8 cellular contexts compared by ENCODE assay signal in the genomic region with DNA sequence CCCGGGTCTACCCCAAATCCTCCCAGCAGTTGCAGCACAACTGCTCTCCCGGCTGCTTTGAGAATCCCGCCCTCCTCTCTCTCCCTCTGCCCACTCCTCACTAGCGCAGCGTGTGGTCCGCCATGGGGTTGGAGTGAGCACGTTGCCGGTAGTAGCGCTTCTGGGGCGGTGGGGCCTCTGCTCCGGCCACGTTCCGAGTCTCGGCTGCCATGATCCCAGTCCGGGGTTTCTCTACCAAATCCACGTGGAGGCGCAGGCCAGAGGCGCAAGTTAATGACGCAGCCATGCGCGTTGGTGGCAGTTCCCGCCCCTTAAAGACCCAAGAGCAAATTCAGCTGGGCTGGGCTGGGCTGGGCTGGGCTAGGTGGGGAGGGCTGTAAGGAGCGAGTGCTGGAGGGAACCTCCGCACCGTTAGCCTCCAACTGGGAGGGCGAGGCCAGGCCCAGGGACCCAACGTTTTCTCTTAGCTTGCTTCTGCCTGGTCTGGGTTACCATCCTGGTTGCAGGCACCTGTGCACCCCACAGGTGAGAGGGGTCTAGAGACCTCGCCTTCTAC. TPM values are rescaled to one million over a fixed set of nuclear protein-coding genes. Genes with fewer than 3 reads are reported as not detected.
DNase-seq lines count a peak whose midpoint lies in the region; ATAC-seq and TF ChIP-seq lines count a peak whose summit lies in the region.

A gene (minus strand): TSS at position 233 of the 556 bp plus-strand sequence. CDS start 22 bp downstream, at position 211.

- intact Hi-C loops in adrenal gland (cut with DNase I) (loop anchor here in 1 of 2 donors (5.0 kb wide), 1 partner anchor 45 kb away; no protein-coding TSS in a partner anchor), heart right ventricle (cut with DNase I) (no loop called here), posterior vena cava (cut with DNase I) (no loop called here)

- peak; percentile 82 for ATAC-seq in HG02759 (IDR thresholded peaks at IDR 0.05; ENCODE audit: unreplicated experiment)
- peak; percentile 95 to 98 (median 96) for ATAC-seq in heart right ventricle

- no peaks in the 10 kb centered on the region for H3K27me3 ChIP-seq in adrenal gland
- peaks cover 0 to 9% (median 0%) of the 10 kb centered on the region in 7 donors for H3K27me3 ChIP-seq in heart right ventricle

- TF ChIP-seq CTCF in GM12865 (IDR thresholded peaks at IDR 0.05; ENCODE audit: insufficient read depth, low read depth, low read length, missing control alignments), result no peak
- peak in 1 of 6 experiments; percentile 16 for TF ChIP-seq CTCF in adrenal gland (IDR thresholded peaks at IDR 0.05)
- no peak for TF ChIP-seq CTCF in heart right ventricle (IDR thresholded peaks at IDR 0.05)

- peaks cover 15 to 18% of the 10 kb centered on the region in 2 donors for H3K4me1 ChIP-seq in adrenal gland (replicated peaks in 1 of 2)
- H3K4me1 ChIP-seq in heart right ventricle, result peaks cover 5 to 34% (median 20%) of the 10 kb centered on the region in 9 donors

- DNase-seq in GM12865 (ENCODE audit: low read depth) (peak; percentile 96), NCI-H1417 (lab: John Stamatoyannopoulos, UW) (peak; percentile 97 to 99 (median 98)), T follicular helper cell (ENCODE audit: low read depth) (peak; percentile 85), adrenal gland (peak; percentile 93 to 99 (median 97)), heart right ventricle (peak; percentile 91 to 96), posterior vena cava (ENCODE audit: low spot score) (peak; percentile 99), ureter (ENCODE audit: low spot score) (peak; percentile 96)

- WGBS in adrenal gland, 4 donors, result 0% methylated on average over 12 to 28 of the region's 28 CpGs
- 0 to 1% methylated on average over 27 to 28 of the region's 28 CpGs for WGBS in heart right ventricle, 2 donors

- H3K36me3 ChIP-seq in adrenal gland (replicated peaks in 1 of 2), result no peaks in the 10 kb centered on the region
- peaks cover 0 to 46% (median 0%) of the 10 kb centered on the region in 9 donors for H3K36me3 ChIP-seq in heart right ventricle

- TF ChIP-seq POLR2A in adrenal gland (IDR thresholded peaks at IDR 0.05), result peak; percentile 53 to 75

- H3K27ac ChIP-seq in adrenal gland (peak within 1 kb of the TSS; percentile 61 to 94 (median 93)), heart right ventricle (peak within 1 kb of the TSS; percentile 47 to 94 (median 89))

- H3K9me3 ChIP-seq in adrenal gland (replicated peaks in 1 of 3) (no peaks in the 10 kb centered on the region), heart right ventricle (no peaks in the 10 kb centered on the region)

- H3K4me3 ChIP-seq in GM12865 (ENCODE audit: low read depth, low read length) (peak within 1 kb of the TSS; percentile 91), adrenal gland (peak within 1 kb of the TSS; percentile 25 to 94 (median 54)), heart right ventricle (peak within 1 kb of the TSS; percentile 68 to 92 (median 78))

RNA-seq across cellular contexts. Expression of the gene that starts here (rescaled TPM):
- total RNA-seq in adrenal gland (10 to 100 TPM in 7 of 8 donors, 1 to 10 TPM in 1; 4.7 to 56.8 (median 18.9) TPM), heart right ventricle (10 to 100 TPM in 2 of 10 donors, 1 to 10 TPM in 8; 5.6 to 15.0 (median 7.9) TPM), posterior vena cava (10 to 100 TPM; 16.6 to 22.8 TPM), ureter (50.1 TPM)
- polyA plus RNA-seq in adrenal gland (10 to 100 TPM; 53.4 to 87.8 (median 62.6) TPM), heart right ventricle (10 to 100 TPM; 10.9 to 29.4 TPM)

Comparison
In these comparisons a context has a peak if more than half of its experiments do, and no peak if none do; other contexts are left out.
1. Peak in every context shown above with its lines: DNase-seq, ATAC-seq, H3K4me3 ChIP-seq and H3K27ac ChIP-seq.